9 cellular contexts compared by ENCODE assay signal in the genomic region with DNA sequence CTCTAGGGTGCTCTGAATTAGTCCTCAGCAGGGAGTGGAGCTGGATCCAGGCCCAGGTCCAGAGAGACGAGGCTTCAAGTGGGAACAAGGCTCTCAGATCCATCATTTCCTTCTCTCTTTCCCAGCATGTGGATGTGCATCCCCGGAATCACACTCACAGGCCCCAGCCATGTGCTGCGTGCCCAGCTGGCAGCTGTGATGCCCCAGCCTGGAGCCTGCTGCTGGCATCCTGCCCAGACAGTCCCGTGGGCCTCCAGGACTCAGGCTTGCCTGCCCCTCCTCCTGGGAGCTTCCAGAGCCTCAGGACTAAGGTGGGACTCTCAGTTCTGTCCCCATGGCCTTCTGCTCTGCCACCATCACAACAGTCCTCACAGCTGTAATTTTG. TPM values are rescaled to one million over a fixed set of nuclear protein-coding genes. Genes with fewer than 3 reads are reported as not detected.
DNase-seq lines count a peak whose midpoint lies in the region; TF ChIP-seq lines count a peak whose summit lies in the region.
"Had no signal": no experiment of that assay in that cellular context is flagged by ENCODE, and none has a peak within 500 bp of the region (broad histone marks: within the 10 kb centered on the region; RNA-seq: fewer than 3 reads in every experiment).

No MANE protein-coding gene starts in this region.

- no peaks in the 10 kb centered on the region for H3K9me2 ChIP-seq in Karpas-422 (replicated peaks; ENCODE audit: insufficient read depth, low read length)

- H3K9me3 Mint-ChIP-seq in H9, result no peaks in the 10 kb centered on the region; a peak in 1 of 5 replicates

- no peak overlapping the region for H3K4ac ChIP-seq in H9 (ENCODE audit: low read depth, low read length)

- no peaks in the 10 kb centered on the region for H3K36me3 Mint-ChIP-seq in H9 (ENCODE audit: insufficient read depth in 1 of 3, low read depth in 3 of 3)

- H3K4me3 Mint-ChIP-seq in H9, result no peak overlapping the region

- H3K4me1 ChIP-seq in H9 (ENCODE audit: insufficient read depth, low read length) (no peaks in the 10 kb centered on the region), Karpas-422 (ENCODE audit: low read length) (peaks cover 23% of the 10 kb centered on the region)

- no peak overlapping the region for H2BK15ac ChIP-seq in H9 (ENCODE audit: low read depth, low read length)

- H3K27ac ChIP-seq in epithelial cell of prostate, result peak overlapping the region; percentile 56
- H3K27ac ChIP-seq in H9 (ENCODE audit: insufficient read length, low read depth, low read length), result no peak overlapping the region
- H3K27ac ChIP-seq in Karpas-422 (ENCODE audit: low read length), result no peak overlapping the region
- H3K27ac ChIP-seq: HL-60 had no signal

- H3K4me3 ChIP-seq in Karpas-422 (ENCODE audit: low read length), result no peak overlapping the region

- no peaks in the 10 kb centered on the region for H3K9me3 ChIP-seq in H9 (ENCODE audit: control insufficient read depth, low read depth, low read length)
- no peaks in the 10 kb centered on the region for H3K9me3 ChIP-seq in Karpas-422 (ENCODE audit: low read length)

- H3K9ac ChIP-seq in H9 (ENCODE audit: extremely low read depth, insufficient read length, low read length), result no peak overlapping the region
- no peak overlapping the region for H3K9ac ChIP-seq in Karpas-422 (ENCODE audit: low read length)

- H3K79me2 ChIP-seq in H9 (ENCODE audit: insufficient read depth, low read length), result no peaks in the 10 kb centered on the region
- H3K79me2 ChIP-seq in Karpas-422 (ENCODE audit: low read length), result no peaks in the 10 kb centered on the region

- no peaks in the 10 kb centered on the region for H3K79me1 ChIP-seq in H9 (ENCODE audit: insufficient read depth, low read depth, low read length, poor library complexity, severe bottlenecking)

- no peak overlapping the region for H4K91ac ChIP-seq in H9 (ENCODE audit: insufficient read length, low read depth, low read length)

- H2AFZ ChIP-seq in H9 (ENCODE audit: low read length), result no peak overlapping the region
- no peak overlapping the region for H2AFZ ChIP-seq in Karpas-422 (ENCODE audit: low read length)

- H3K23ac ChIP-seq in H9 (ENCODE audit: insufficient read length, low read depth, low read length), result no peak overlapping the region

- H4K5ac ChIP-seq in H9 (ENCODE audit: insufficient read length, low read depth, low read length), result no peak overlapping the region

- no peak overlapping the region for H3K18ac ChIP-seq in H9 (ENCODE audit: insufficient read length, low read depth, low read length)

- H2AK5ac ChIP-seq in H9 (ENCODE audit: insufficient read length, low read length), result no peak overlapping the region

- no peak overlapping the region for H4K8ac ChIP-seq in H9 (replicated peaks; ENCODE audit: insufficient read length, low read depth, low read length)

- WGBS in H9 (ENCODE audit: extremely low coverage, insufficient read length, low lambda C conversion rate), result no CpG with 5 or more reads among the region's 4 CpGs

- H3K56ac ChIP-seq in H9 (ENCODE audit: insufficient read length, low read depth, low read length), result no peak overlapping the region

- peaks cover 11% of the 10 kb centered on the region for H3K27me3 Mint-ChIP-seq in H9 (ENCODE audit: low read depth)

- H3K27me3 ChIP-seq in H9 (ENCODE audit: insufficient read depth, low read length), result no peaks in the 10 kb centered on the region
- no peaks in the 10 kb centered on the region for H3K27me3 ChIP-seq in Karpas-422 (ENCODE audit: low read length)

- no peak overlapping the region for H3K27ac Mint-ChIP-seq in H9

- DNase-seq in DMS153 treated with DMSO at 0.1 percent for 48 hours (lab: John Stamatoyannopoulos, UW; ENCODE audit: unreplicated experiment) (peak; percentile 87), NCI-H2227 treated with DMSO at 0.1 percent for 48 hours (lab: John Stamatoyannopoulos, UW) (peak; percentile 2), epithelial cell of prostate (ENCODE audit: low read depth, low spot score) (no peak), posterior cingulate gyrus (peak; percentile 39 to 96 (median 74)), activated gamma-delta T cell treated with Interleukin-2 at 50 U/mL for 16 hours (no peak), H9 (no peak), Karpas-422 (no peak), NCI-H226 (no peak)

- H3K23me2 ChIP-seq in H9 (ENCODE audit: insufficient read length, low read depth, low read length, poor library complexity, severe bottlenecking), result no peaks in the 10 kb centered on the region

- intact Hi-C loops in posterior cingulate gyrus (cut with DNase I), result no loop called here

- H2BK5ac ChIP-seq in H9 (ENCODE audit: insufficient read length, low read length), result no peak overlapping the region

- H3K36me3 ChIP-seq in Karpas-422 (ENCODE audit: insufficient read depth, low read length), result no peaks in the 10 kb centered on the region

- no peak overlapping the region for H2BK12ac ChIP-seq in H9 (ENCODE audit: insufficient read length, low read depth, low read length)

- H3K14ac ChIP-seq in H9 (ENCODE audit: insufficient read depth, low read length), result no peak overlapping the region

- H4K20me1 ChIP-seq in H9 (ENCODE audit: control insufficient read depth, insufficient read depth, insufficient read length) (no peaks in the 10 kb centered on the region), Karpas-422 (ENCODE audit: insufficient read depth, low read depth, low read length) (no peaks in the 10 kb centered on the region)

- peaks cover 5 to 10% of the 10 kb centered on the region in 2 experiments for H3K4me1 Mint-ChIP-seq in H9

- H3K4me2 ChIP-seq in H9 (ENCODE audit: insufficient read depth, insufficient read length, low read length) (no peak overlapping the region), Karpas-422 (ENCODE audit: low read depth, low read length, poor library complexity, severe bottlenecking) (no peak overlapping the region)

- no peak overlapping the region for H2BK20ac ChIP-seq in H9 (ENCODE audit: low read depth, low read length, poor library complexity, severe bottlenecking)

- TF ChIP-seq CTCF in H9 (conservative IDR thresholded peaks at IDR 0.05), result no peak

- H3T11ph ChIP-seq in H9 (ENCODE audit: low read length), result no peak overlapping the region

- H2BK120ac ChIP-seq in H9 (ENCODE audit: low read depth, low read length, poor library complexity, severe bottlenecking), result no peak overlapping the region

RNA-seq across cellular contexts. Expression of gene KRT84, which starts 6.2 kb away (rescaled TPM):
- total RNA-seq in H9 (2021), result not detected in 2 replicates
- not detected in 2 replicates for total RNA-seq in Karpas-422 (2014; rRNA removed; shearing (Covaris generic); ENCODE audit: low replicate concordance)

RNA-seq across cellular contexts. Expression of gene KRT82, which starts 14.5 kb away (rescaled TPM):
- total RNA-seq in H9 (2021), result not detected in 2 replicates
- not detected in 2 replicates for total RNA-seq in Karpas-422 (2014; rRNA removed; shearing (Covaris generic); ENCODE audit: low replicate concordance)

RNA-seq across cellular contexts. Expression of gene KRT85, which starts 24.3 kb away (rescaled TPM):
- not detected in 2 replicates for total RNA-seq in H9 (2021)
- not detected in 2 replicates for total RNA-seq in Karpas-422 (2014; rRNA removed; shearing (Covaris generic); ENCODE audit: low replicate concordance)

RNA-seq across cellular contexts. Expression of gene KRT75, which starts 42.6 kb away (rescaled TPM):
- total RNA-seq in H9 (2021), result not detected in 2 replicates
- total RNA-seq in Karpas-422 (2014; rRNA removed; shearing (Covaris generic); ENCODE audit: low replicate concordance), result not detected in 2 replicates

Comparison
In these comparisons a context has a peak if more than half of its experiments do, and no peak if none do; other contexts are left out.
1. DNase-seq: peak in DMS153 treated with DMSO at 0.1 percent for 48 hours (single experiment), NCI-H2227 treated with DMSO at 0.1 percent for 48 hours (single experiment) and posterior cingulate gyrus (10 of 10); none in epithelial cell of prostate (single experiment), activated gamma-delta T cell treated with Interleukin-2 at 50 U/mL for 16 hours (single experiment), H9 (single experiment), Karpas-422 (single experiment) and NCI-H226 (single experiment).